Comparison of ENCODE assay signal across 8 cellular contexts in genomic region chr11:79400717-79401330, GRCh38. TPM values are rescaled to one million over a fixed set of nuclear protein-coding genes. Genes with fewer than 3 reads are reported as not detected.
DNase-seq lines count a peak whose midpoint lies in the region; ATAC-seq, FAIRE-seq and TF ChIP-seq lines count a peak whose summit lies in the region.

No MANE protein-coding gene starts in this region.

- H3K27ac ChIP-seq in A549, result no peak overlapping the region
- H3K27ac ChIP-seq in SJCRH30, result no peak overlapping the region
- H3K27ac ChIP-seq in testis, result no peak overlapping the region

- H3K4me2 ChIP-seq in A549, result no peak overlapping the region

- peak; percentile 22 to 34 for DNase-seq in A549 (ENCODE audit: low read depth in 1 of 2, low spot score in 1 of 2)
- peak; percentile 4 to 17 for DNase-seq in SJCRH30
- peak; percentile 36 for DNase-seq in glomerular visceral epithelial cell (ENCODE audit: extremely low spot score)
- DNase-seq in testis, result peak; percentile 68
- DNase-seq in central memory CD4-positive, alpha-beta T cell, result no peak
- no peak for DNase-seq in mesenteric fat pad (ENCODE audit: low spot score)

- TF ChIP-seq CTCF in A549 (IDR thresholded peaks at IDR 0.05), result peak; percentile 50
- peak; percentile 79 for TF ChIP-seq CTCF in GM12873 (IDR thresholded peaks at IDR 0.05; ENCODE audit: insufficient read depth, low read depth, low read length, missing control alignments)
- peak; percentile 39 to 48 (median 44) for TF ChIP-seq CTCF in testis (IDR thresholded peaks at IDR 0.05)

- no peak for TF ChIP-seq EP300 in A549 (IDR thresholded peaks at IDR 0.05)

- peak; percentile 56 to 57 for TF ChIP-seq RAD21 in A549 (conservative IDR thresholded peaks at IDR 0.05 in 1 of 2, IDR thresholded peaks at IDR 0.05 in 1 of 2)

- no peaks in the 10 kb centered on the region for H3K4me1 ChIP-seq in A549
- H3K4me1 ChIP-seq in SJCRH30, result no peaks in the 10 kb centered on the region
- H3K4me1 ChIP-seq in testis, result no peaks in the 10 kb centered on the region

- peak; percentile 77 to 89; a peak in 4 of 6 replicates for ATAC-seq in A549
- ATAC-seq in HG03039 (IDR thresholded peaks at IDR 0.05; ENCODE audit: unreplicated experiment), result peak; percentile 56

- no peaks in the 10 kb centered on the region for H3K27me3 ChIP-seq in SJCRH30
- no peaks in the 10 kb centered on the region for H3K27me3 ChIP-seq in testis

- no peaks in the 10 kb centered on the region for H3K36me3 ChIP-seq in SJCRH30
- no peaks in the 10 kb centered on the region for H3K36me3 ChIP-seq in testis (ENCODE audit: low read depth, missing control alignments)

- no peak for TF ChIP-seq POLR2A in A549 (IDR thresholded peaks at IDR 0.05; ENCODE audit: low read length)
- no peak for TF ChIP-seq POLR2A in testis (IDR thresholded peaks at IDR 0.05)

- H3K9me3 ChIP-seq in A549 (no peaks in the 10 kb centered on the region), SJCRH30 (replicated peaks) (no peaks in the 10 kb centered on the region), testis (no peaks in the 10 kb centered on the region)

- POLR2A ChIA-PET in A549 (lab: Yijun Ruan, JAX), result no interaction called here

- WGBS in A549 (ENCODE audit: missing lambda C conversion rate), result 10% methylated on average over 4 of the region's 4 CpGs
- 60 to 74% methylated on average over 4 of the region's 4 CpGs for WGBS in testis, 2 donors

- CTCF ChIA-PET in A549 (lab: Yijun Ruan, JAX), result interaction anchor here (0.6 to 2.7 kb wide), 17 partner anchors 9 to 755 kb away, joined by 3 to 26 read pairs (median 4); no protein-coding TSS in a partner anchor

- no peak for FAIRE-seq in A549 (lab: Jason Lieb, UNC)

- H3K4me3 ChIP-seq in A549 (no peak overlapping the region), SJCRH30 (no peak overlapping the region), testis (no peak overlapping the region)

- intact Hi-C loops in testis (cut with DNase I; ENCODE audit: low total_unique reads), result no loop called here

TF ChIP-seq in A549, 52 proteins besides CTCF, POLR2A, EP300 and RAD21:
- no peak for TF ChIP-seq HOXA7 (CRISPR knock-in tag; IDR thresholded peaks at IDR 0.05)
- no peak for TF ChIP-seq ELK1 (IDR thresholded peaks at IDR 0.05; ENCODE audit: low read depth, low read length)
- peak; percentile 51 for TF ChIP-seq SMC3 (IDR thresholded peaks at IDR 0.05)
- TF ChIP-seq FOSL2 (IDR thresholded peaks at IDR 0.05), result no peak
- TF ChIP-seq FOSL2 (CRISPR knock-in tag; IDR thresholded peaks at IDR 0.05), result no peak
- no peak for TF ChIP-seq CBX8 (IDR thresholded peaks at IDR 0.05)
- TF ChIP-seq MAX (IDR thresholded peaks at IDR 0.05), result no peak
- no peak for TF ChIP-seq ZSCAN20 (CRISPR knock-in tag; IDR thresholded peaks at IDR 0.05)

RNA-seq across cellular contexts. Expression of gene TENM4, which starts 40.0 kb away (rescaled TPM):
- polyA plus RNA-seq in A549 (2011; rRNA removed), result 0.01 and 0.06 TPM in 2 replicates
- polyA plus RNA-seq in A549 (2012; cell fraction: cytosol; rRNA removed), result 0.08 and 0.16 TPM in 2 replicates
- 0.05 and 0.33 TPM in 2 replicates for polyA plus RNA-seq in A549 (2012; cell fraction: nucleus; rRNA removed)
- 0.12 to 0.31 TPM (median 0.18 TPM) in 3 replicates for polyA plus RNA-seq in A549 (2017; fragmentation: RNase III; extraction: RNeasy Plus Mini Kit Qiagen cat#74134 plus additional on column Dnase treatment)
- 0.17 and 0.54 TPM in 2 replicates for polyA minus RNA-seq in A549 (2011; rRNA and poly(A)+ RNA removed)
- 0.53 and 0.58 TPM in 2 replicates for total RNA-seq in SJCRH30 (2014; rRNA removed; shearing (Covaris generic))
- total RNA-seq in testis, result 10 to 100 TPM; 11.4 to 17.9 TPM
- 10.6 TPM for polyA plus RNA-seq in testis (ENCODE audit: insufficient read depth, low read depth, low replicate concordance)
- total RNA-seq in mesenteric fat pad, result 46.6 TPM

Comparison
In these comparisons a context has a peak if more than half of its experiments do, and no peak if none do; other contexts are left out.
1. DNase-seq: peak in A549 (2 of 2), SJCRH30 (2 of 2), glomerular visceral epithelial cell (single experiment) and testis (single experiment); none in central memory CD4-positive, alpha-beta T cell (single experiment) and mesenteric fat pad (single experiment).
2. Peak in every context shown above with its lines, with median percentiles within 50 percentile points of each other: CTCF ChIP-seq.